14 cellular contexts compared by ENCODE assay signal in the genomic region with DNA sequence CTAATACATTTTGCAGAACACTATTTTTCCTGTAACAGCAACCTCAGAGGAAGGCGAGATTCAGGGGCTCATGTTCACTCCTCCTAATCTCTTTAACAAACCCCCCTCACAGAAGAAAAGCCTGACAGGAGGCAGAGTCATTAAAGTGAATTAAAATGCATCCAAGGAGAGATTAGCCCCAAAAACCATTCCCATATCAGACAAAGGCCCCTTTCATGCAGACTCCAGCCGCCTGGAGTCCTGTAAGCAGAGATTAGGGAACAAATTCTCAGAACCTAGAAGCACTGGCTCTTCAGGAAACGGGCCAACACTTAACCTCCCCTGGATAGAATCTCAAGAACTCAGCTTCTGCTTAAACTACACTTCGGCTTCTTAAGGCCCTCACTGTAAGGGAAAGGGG.
DNase-seq lines count a peak whose midpoint lies in the region; ATAC-seq and TF ChIP-seq lines count a peak whose summit lies in the region.
"Had no signal": no experiment of that assay in that cellular context is flagged by ENCODE, and none has a peak within 500 bp of the region (broad histone marks: within the 10 kb centered on the region; RNA-seq: fewer than 3 reads in every experiment).

No MANE protein-coding gene starts in this region.

- H3K9me3 ChIP-seq in Peyer's patch (no peaks in the 10 kb centered on the region), muscle layer of duodenum (ENCODE audit: control insufficient read depth in 1 of 2, low read length in 2 of 2) (no peaks in the 10 kb centered on the region), testis (no peaks in the 10 kb centered on the region)
- H3K9me3 ChIP-seq: SJSA1 had no signal

- no peaks in the 10 kb centered on the region for H3K27me3 ChIP-seq in Peyer's patch
- H3K27me3 ChIP-seq in muscle layer of duodenum (ENCODE audit: low read depth, low read length) = no peaks in the 10 kb centered on the region
- H3K27me3 ChIP-seq in testis = no peaks in the 10 kb centered on the region
- H3K27me3 ChIP-seq: SJSA1 had no signal

- TF ChIP-seq CTCF in Peyer's patch (IDR thresholded peaks at IDR 0.05) (no peak), testis (IDR thresholded peaks at IDR 0.05) (no peak)

- ATAC-seq in GM18868 (IDR thresholded peaks at IDR 0.05; ENCODE audit: unreplicated experiment) (no peak), GM18861 (IDR thresholded peaks at IDR 0.05; ENCODE audit: unreplicated experiment) (no peak)
- ATAC-seq: stimulated activated naive CD8-positive, alpha-beta T cell treated with anti-CD3 and anti-CD28 coated beads, Interleukin-15, Interleukin-2, amounts not matched to agents 100 U/mL and 50 U/mL, for 24 hours had no signal

- intact Hi-C loops in testis (cut with DNase I; ENCODE audit: low total_unique reads) = no loop called here

- H3K27ac ChIP-seq in Peyer's patch (peak overlapping the region in 3 of 4 donors; percentile 20 to 79 (median 52)), muscle layer of duodenum (ENCODE audit: low read length) (peak overlapping the region; percentile 24), testis (peak overlapping the region; percentile 28 to 31)
- H3K27ac ChIP-seq: GM23248, SJSA1 had no signal

- 60 to 61% methylated on average over 4 of the region's 4 CpGs for WGBS in testis, 2 donors

- DNase-seq in Peyer's patch (no peak), epidermal melanocyte (ENCODE audit: insufficient read length, low spot score) (peak; percentile 53), testis (peak; percentile 37), NCI-H446 (lab: John Stamatoyannopoulos, UW) (no peak), NCI-H446 treated with DMSO at 0.1 percent for 48 hours (lab: John Stamatoyannopoulos, UW) (no peak)
- DNase-seq: activated naive CD8-positive, alpha-beta T cell treated with anti-CD3 and anti-CD28 coated beads, Interleukin-2, amount 10 ng/mL, durations not matched to agents 7 days and 5 days; Kasumi-1; NCI-H187; stimulated activated naive CD8-positive, alpha-beta T cell treated with anti-CD3 and anti-CD28 coated beads, Interleukin-15, Interleukin-2, amounts not matched to agents 100 U/mL and 50 U/mL, for 24 hours had no signal

- TF ChIP-seq POLR2A in Peyer's patch (IDR thresholded peaks at IDR 0.05) (no peak), testis (IDR thresholded peaks at IDR 0.05) (no peak)

- no peak overlapping the region for H3K4me3 ChIP-seq in Peyer's patch
- no peak overlapping the region for H3K4me3 ChIP-seq in muscle layer of duodenum (ENCODE audit: low read depth in 1 of 2, low read length in 2 of 2)
- no peak overlapping the region for H3K4me3 ChIP-seq in testis
- H3K4me3 ChIP-seq: GM23248, SJSA1 had no signal

- H3K36me3 ChIP-seq in Peyer's patch (no peaks in the 10 kb centered on the region), muscle layer of duodenum (ENCODE audit: control insufficient read depth in 1 of 2, insufficient read depth in 2 of 2, low read length in 2 of 2) (no peaks in the 10 kb centered on the region), testis (ENCODE audit: low read depth, missing control alignments) (no peaks in the 10 kb centered on the region)
- H3K36me3 ChIP-seq: SJSA1 had no signal

- H3K4me1 ChIP-seq in Peyer's patch = peaks cover 0 to 11% (median 0%) of the 10 kb centered on the region in 4 donors
- H3K4me1 ChIP-seq in muscle layer of duodenum (ENCODE audit: control insufficient read depth in 1 of 2, insufficient read depth in 2 of 2, low read length in 2 of 2) = peaks cover 7 to 43% of the 10 kb centered on the region in 2 donors
- H3K4me1 ChIP-seq in testis = peaks cover 17% of the 10 kb centered on the region

Comparison
In these comparisons a context has a peak if more than half of its experiments do, and no peak if none do; other contexts are left out.
1. DNase-seq: peak in epidermal melanocyte (single experiment) and testis (single experiment); none in Peyer's patch (0 of 3), NCI-H446 (0 of 2) and NCI-H446 treated with DMSO at 0.1 percent for 48 hours (single experiment).
2. Peak in every context shown above with its lines, with median percentiles within 50 percentile points of each other: H3K27ac ChIP-seq.